17 cellular contexts compared by ENCODE assay signal in genomic region chr4:13865871-13866669, GRCh38.
DNase-seq lines count a peak whose midpoint lies in the region; ATAC-seq and TF ChIP-seq lines count a peak whose summit lies in the region.
"Had no signal": no experiment of that assay in that cellular context is flagged by ENCODE, and none has a peak within 500 bp of the region (broad histone marks: within the 10 kb centered on the region; RNA-seq: fewer than 3 reads in every experiment).

No MANE protein-coding gene starts in this region.

- H3K27ac ChIP-seq in PC-3 (ENCODE audit: low read length): peak overlapping the region; percentile 44
- H3K27ac ChIP-seq: SJCRH30 had no signal

- no peak for TF ChIP-seq CTCF in PC-3 (conservative IDR thresholded peaks at IDR 0.05; ENCODE audit: low read depth, low read length)

- H3K4me1 ChIP-seq in PC-3 (ENCODE audit: insufficient read depth, low read length): peaks cover 12% of the 10 kb centered on the region
- H3K4me1 ChIP-seq: BE2C, SJCRH30 had no signal

- no peak overlapping the region for H3K4me3 ChIP-seq in PC-3 (ENCODE audit: low read length)
- H3K4me3 ChIP-seq: mucosa of descending colon, SJCRH30 had no signal

- ATAC-seq in PC-3 (peak; percentile 74), HG02885 (IDR thresholded peaks at IDR 0.05; ENCODE audit: poor library complexity, unreplicated experiment) (no peak), HG03378 (IDR thresholded peaks at IDR 0.05; ENCODE audit: unreplicated experiment) (no peak)
- ATAC-seq: activated CD4-positive, CD25-positive, alpha-beta regulatory T cell treated with anti-CD3 and anti-CD28 coated beads, Interleukin-2, amount 50 U/mL, for 24 hours; mucosa of descending colon; sciatic nerve had no signal

- H3K9me3 ChIP-seq in PC-3 (ENCODE audit: low read length): peaks cover 7% of the 10 kb centered on the region; the same call in 1 of the 2 replicates
- H3K9me3 ChIP-seq: BE2C, mucosa of descending colon, SJCRH30 had no signal

- no peaks in the 10 kb centered on the region for H3K27me3 ChIP-seq in PC-3 (ENCODE audit: low read length)
- H3K27me3 ChIP-seq: BE2C, SJCRH30 had no signal

- POLR2A ChIA-PET in PC-3 (lab: Charles Lee; ENCODE audit: unreplicated experiment): interaction anchor here (0.7 kb wide), 1 partner anchor 55 kb away, joined by 6 read pairs; no protein-coding TSS in a partner anchor

- no peaks in the 10 kb centered on the region for H3F3A ChIP-seq in PC-3 (ENCODE audit: low read length, unreplicated experiment)

- H3K79me2 ChIP-seq in PC-3 (ENCODE audit: low read length): no peaks in the 10 kb centered on the region

- no peak overlapping the region for H3K9ac ChIP-seq in PC-3 (ENCODE audit: low read length)

- no TSS peak for BruUV-seq in PC-3 (replicated peaks; lab: Mats Ljungman, UMichigan)

- intact Hi-C loops in PC-3 (cut with micrococcal nuclease): loop anchor here (5.0 kb wide), 1 partner anchor 209 kb away; no protein-coding TSS in a partner anchor

- peak overlapping the region; percentile 53 for H2AFZ ChIP-seq in PC-3 (ENCODE audit: low read length)

- H3K36me3 ChIP-seq in PC-3 (ENCODE audit: low read depth, low read length): no peaks in the 10 kb centered on the region; the same call in 1 of the 2 replicates
- H3K36me3 ChIP-seq: BE2C, SJCRH30 had no signal

- peak; percentile 37 for DNase-seq in AG08395 (ENCODE audit: low spot score)
- peak; percentile 52 for DNase-seq in ELR (ENCODE audit: low read depth)
- DNase-seq in PC-3: peak; percentile 63
- DNase-seq in iris pigment epithelial cell (ENCODE audit: low read depth): peak; percentile 45
- no peak for DNase-seq in mesenteric fat pad (ENCODE audit: low spot score)
- DNase-seq in NCI-H446 treated with DMSO at 0.1 percent for 48 hours (lab: John Stamatoyannopoulos, UW): no peak
- DNase-seq: amniotic stem cell; BE2C; DMS 273 treated with DMSO at 0.1 percent for 48 hours; mucosa of descending colon; NCI-H1048; SJCRH30; stimulated activated CD4-positive, alpha-beta T cell treated with anti-CD3 and anti-CD28 coated beads, Interleukin-4, amount 100 ng/mL, for 4 hours had no signal

- H3K4me2 ChIP-seq in PC-3 (ENCODE audit: low read length): 0 out of 2 replicates have a peak overlapping the region, but pooled peaks have one; percentile 10

- CTCF ChIA-PET in PC-3 (lab: Charles Lee): interaction anchor here (0.6 kb wide), 1 partner anchor 387 kb away, joined by 3 read pairs; no protein-coding TSS in a partner anchor

- no peaks in the 10 kb centered on the region for H4K20me1 ChIP-seq in PC-3 (ENCODE audit: low read length)

- no peaks in the 10 kb centered on the region for H3K9me2 ChIP-seq in PC-3 (replicated peaks; ENCODE audit: low read length)

Comparison
In these comparisons a context has a peak if more than half of its experiments do, and no peak if none do; other contexts are left out.
1. DNase-seq: peak in AG08395 (single experiment), ELR (single experiment), PC-3 (single experiment) and iris pigment epithelial cell (single experiment); none in mesenteric fat pad (single experiment) and NCI-H446 treated with DMSO at 0.1 percent for 48 hours (single experiment).